ENCODE assay signal across 13 cellular contexts in genomic region chr1:76105269-76105850, GRCh38. TPM values are rescaled to one million over a fixed set of nuclear protein-coding genes. Genes with fewer than 3 reads are reported as not detected.
"Had no signal": no experiment of that assay in that cellular context is flagged by ENCODE, and none has a peak within 500 bp of the region (broad histone marks: within the 10 kb centered on the region; RNA-seq: fewer than 3 reads in every experiment).

No MANE protein-coding gene starts in this region.

- H3K4me3 ChIP-seq: cardiac muscle cell, colonic mucosa, mucosa of descending colon, thyroid gland had no signal

- H3K27ac ChIP-seq: cardiac muscle cell, colonic mucosa, foreskin keratinocyte, thyroid gland had no signal

- H3K4me1 ChIP-seq: colonic mucosa, foreskin keratinocyte had no signal

- H3K27me3 ChIP-seq: cardiac muscle cell, colonic mucosa, foreskin keratinocyte, thyroid gland had no signal

- ATAC-seq: activated T-cell treated with anti-CD3 and anti-CD28 coated beads, Interleukin-2, amount 50 U/mL, for 4 hours; foreskin keratinocyte; left colon; mucosa of descending colon had no signal

- DNase-seq: activated CD4-positive, alpha-beta T cell treated with anti-CD3 and anti-CD28 coated beads, Interleukin-2, amount 50 U/mL, for 1 hour; activated CD4-positive, CD25-positive, alpha-beta regulatory T cell; activated effector memory CD4-positive, alpha-beta T cell treated with anti-CD3 and anti-CD28 coated beads, Interleukin-2, amount 50 U/mL, for 16 hours; activated T-cell treated with anti-CD3 and anti-CD28 coated beads, Interleukin-2, amount 50 U/mL, for 4 hours; colonic mucosa; left colon; mucosa of descending colon; natural killer cell; stimulated activated CD4-positive, alpha-beta T cell treated with anti-CD3 and anti-CD28 coated beads, Interleukin-4, amount 100 ng/mL, for 24 hours; T1000; thyroid gland had no signal

- H3K36me3 ChIP-seq: cardiac muscle cell, colonic mucosa, thyroid gland had no signal

- H3K9me3 ChIP-seq: colonic mucosa, mucosa of descending colon, thyroid gland had no signal

RNA-seq across cellular contexts. Expression of gene ST6GALNAC3, which starts 30.8 kb away (rescaled TPM):
- total RNA-seq: natural killer cell had no signal
